ENCODE assay signal across 28 cellular contexts in genomic region chr2:169189123-169189522, GRCh38.
"Had no signal": no experiment of that assay in that cellular context is flagged by ENCODE, and none has a peak within 500 bp of the region (broad histone marks: within the 10 kb centered on the region; RNA-seq: fewer than 3 reads in every experiment).

No MANE protein-coding gene starts in this region.

- ATAC-seq: effector memory CD8-positive, alpha-beta T cell; gastrocnemius medialis; left ventricle myocardium superior; mucosa of descending colon; pancreas; sciatic nerve; stimulated activated memory B cell treated with anti-CD40 and anti-IgM and Interleukin-4, amounts not matched to agents 10 μg/mL and 1 μg/mL and 100 μg/mL, for 72 hours; stimulated activated naive CD8-positive, alpha-beta T cell treated with anti-CD3 and anti-CD28 coated beads, Interleukin-15, amount 100 ng/mL, for 72 hours had no signal

- H3K4me1 ChIP-seq: gastrocnemius medialis, pancreas, prostate gland, thyroid gland, upper lobe of left lung had no signal

- DNase-seq: activated CD4-positive, alpha-beta T cell treated with anti-CD3 and anti-CD28 coated beads for 4 hours; activated CD4-positive, alpha-beta T cell treated with anti-CD3 and anti-CD28 coated beads, Interleukin-2, amount 50 U/mL, for 4 hours; activated effector memory CD4-positive, alpha-beta T cell treated with Interleukin-2 at 50 U/mL for 16 hours; activated naive CD4-positive, alpha-beta T cell treated with Interleukin-2 at 50 U/mL for 16 hours; anterior cingulate cortex; caudate nucleus; cortex of kidney; effector memory CD8-positive, alpha-beta T cell; erythroblast; gastrocnemius medialis; glutamatergic neuron; islet precursor cell; left ventricle myocardium superior; mucosa of descending colon; naive B cell; pancreas; retina; small intestine; stimulated activated CD4-positive, alpha-beta T cell treated with anti-CD3 and anti-CD28 coated beads, Interleukin-4, amount 100 ng/mL, for 24 hours; stimulated activated naive CD8-positive, alpha-beta T cell treated with anti-CD3 and anti-CD28 coated beads, Interleukin-15, amount 100 ng/mL, for 72 hours; T-helper 9 cell; thyroid gland; upper lobe of left lung had no signal

- H3K9me3 ChIP-seq: gastrocnemius medialis, mucosa of descending colon, pancreas, prostate gland, thyroid gland, upper lobe of left lung had no signal

- H3K36me3 ChIP-seq: gastrocnemius medialis, pancreas, prostate gland, upper lobe of left lung had no signal

- H3K4me3 ChIP-seq: gastrocnemius medialis, hepatocyte, mucosa of descending colon, pancreas, prostate gland, thyroid gland, upper lobe of left lung had no signal

- H3K27me3 ChIP-seq: gastrocnemius medialis, hepatocyte, pancreas, thyroid gland, upper lobe of left lung had no signal

- H3K27ac ChIP-seq: gastrocnemius medialis, hepatocyte, pancreas, prostate gland, thyroid gland, upper lobe of left lung, VCaP had no signal
